Comparison of ENCODE assay signal across 10 cellular contexts in genomic region chr2:206031162-206031784, GRCh38. TPM values are rescaled to one million over a fixed set of nuclear protein-coding genes. Genes with fewer than 3 reads are reported as not detected.
DNase-seq lines count a peak whose midpoint lies in the region; ATAC-seq and TF ChIP-seq lines count a peak whose summit lies in the region.
"Had no signal": no experiment of that assay in that cellular context is flagged by ENCODE, and none has a peak within 500 bp of the region (broad histone marks: within the 10 kb centered on the region; RNA-seq: fewer than 3 reads in every experiment).

No MANE protein-coding gene starts in this region.

- H3K4me3 ChIP-seq in gastroesophageal sphincter, result no peak overlapping the region

- ATAC-seq in GM21367 (IDR thresholded peaks at IDR 0.05; ENCODE audit: unreplicated experiment), result no peak
- no peak for ATAC-seq in gastroesophageal sphincter
- ATAC-seq: Panc1 had no signal

- no peak for TF ChIP-seq POLR2A in gastroesophageal sphincter (IDR thresholded peaks at IDR 0.05)

- H3K27me3 Mint-ChIP-seq in HFFc6 (ENCODE audit: insufficient read depth), result no peaks in the 10 kb centered on the region

- H3K4me1 Mint-ChIP-seq in HFFc6 (ENCODE audit: low read depth), result peaks cover 30% of the 10 kb centered on the region

- H3K9me3 ChIP-seq in gastroesophageal sphincter, result peaks cover 0 to 10% (median 0%) of the 10 kb centered on the region in 3 donors

- no peaks in the 10 kb centered on the region for H3K9me3 Mint-ChIP-seq in HFFc6

- DNase-seq in NOMO-1 treated with DMSO at 0.1 percent for 48 hours (lab: John Stamatoyannopoulos, UW; ENCODE audit: unreplicated experiment) (peak; percentile 4), NOMO-1 (lab: John Stamatoyannopoulos, UW; ENCODE audit: unreplicated experiment in 2 of 2) (no peak), HFFc6 (peak; percentile 30), MV-4-11 (lab: John Stamatoyannopoulos, UW) (peak; percentile 89), hepatic stellate cell (ENCODE audit: low spot score) (peak; percentile 24), GDM1 (lab: John Stamatoyannopoulos, UW) (no peak)

- no peaks in the 10 kb centered on the region for H3K4me1 ChIP-seq in gastroesophageal sphincter

- no peak for TF ChIP-seq CTCF in HFFc6 (IDR thresholded peaks at IDR 0.05)
- TF ChIP-seq CTCF in gastroesophageal sphincter (IDR thresholded peaks at IDR 0.05), result no peak

- peaks cover 0 to 50% of the 10 kb centered on the region in 2 donors for H3K36me3 ChIP-seq in gastroesophageal sphincter

- TF ChIP-seq EP300 in gastroesophageal sphincter (IDR thresholded peaks at IDR 0.05), result no peak

- H3K36me3 Mint-ChIP-seq in HFFc6 (ENCODE audit: low read depth), result peaks cover 54% of the 10 kb centered on the region

- no peaks in the 10 kb centered on the region for H3K27me3 ChIP-seq in gastroesophageal sphincter

- peak overlapping the region; percentile 15 for H3K27ac Mint-ChIP-seq in HFFc6

- no peak overlapping the region for H3K4me3 Mint-ChIP-seq in HFFc6

- H3K27ac ChIP-seq in gastroesophageal sphincter, result no peak overlapping the region
- H3K27ac ChIP-seq: 22Rv1 had no signal

- 54 to 100% methylated on average over 3 of the region's 11 CpGs for WGBS in gastroesophageal sphincter (ENCODE audit: low coverage in 1 of 2), 2 donors

RNA-seq across cellular contexts. Expression of gene INO80D, which starts 54.7 kb away (rescaled TPM):
- total RNA-seq in HFFc6 (2021; fragmentation: NEBNext Ultra II Directional; extraction: Animal tissue kit (Norgen Biotek cat#: 25700)), result 10 to 100 TPM; 11.3 to 13.1 (median 12.0) TPM
- total RNA-seq in gastroesophageal sphincter, result 10 to 100 TPM; 11.0 to 28.6 (median 21.2) TPM

Comparison
In these comparisons a context has a peak if more than half of its experiments do, and no peak if none do; other contexts are left out.
1. DNase-seq: peak in NOMO-1 treated with DMSO at 0.1 percent for 48 hours (single experiment), HFFc6 (single experiment), MV-4-11 (single experiment) and hepatic stellate cell (single experiment); none in NOMO-1 (0 of 2) and GDM1 (single experiment).